Comparison of ENCODE assay signal across 12 cellular contexts in genomic region chr16:9978160-9978725, GRCh38.
DNase-seq lines count a peak whose midpoint lies in the region; ATAC-seq and TF ChIP-seq lines count a peak whose summit lies in the region.
"Had no signal": no experiment of that assay in that cellular context is flagged by ENCODE, and none has a peak within 500 bp of the region (broad histone marks: within the 10 kb centered on the region; RNA-seq: fewer than 3 reads in every experiment).

No MANE protein-coding gene starts in this region.

- H3K36me3 Mint-ChIP-seq in naive thymus-derived CD4-positive, alpha-beta T cell, result no peaks in the 10 kb centered on the region
- H3K36me3 Mint-ChIP-seq: CD4-positive, CD25-positive, alpha-beta regulatory T cell; IgD-negative memory B cell had no signal

- H3K9me3 Mint-ChIP-seq in naive thymus-derived CD4-positive, alpha-beta T cell, result peaks cover 0 to 7% (median 0%) of the 10 kb centered on the region in 11 donors
- H3K9me3 Mint-ChIP-seq: IgD-negative memory B cell had no signal

- no peaks in the 10 kb centered on the region for H3K27me3 Mint-ChIP-seq in naive thymus-derived CD4-positive, alpha-beta T cell

- H3K36me3 ChIP-seq in esophagus muscularis mucosa, result no peaks in the 10 kb centered on the region
- H3K36me3 ChIP-seq in naive thymus-derived CD4-positive, alpha-beta T cell (ENCODE audit: control insufficient read depth in 2 of 3, insufficient read depth in 3 of 3, low read length in 3 of 3), result no peaks in the 10 kb centered on the region
- H3K36me3 ChIP-seq: BLaER1 treated with 17β-estradiol and CSF1 and Interleukin-3, amounts not matched to agents 10 nM and 100 nM; HAP-1 had no signal

- 75% methylated on average over 2 of the region's 2 CpGs for WGBS in esophagus muscularis mucosa

- H3K4me1 ChIP-seq in esophagus muscularis mucosa, result no peaks in the 10 kb centered on the region
- H3K4me1 ChIP-seq in naive thymus-derived CD4-positive, alpha-beta T cell (ENCODE audit: control insufficient read depth in 2 of 2, insufficient read depth in 2 of 2, low read length in 2 of 2), result no peaks in the 10 kb centered on the region
- H3K4me1 ChIP-seq: BLaER1 treated with 17β-estradiol and CSF1 and Interleukin-3, amounts not matched to agents 10 nM and 100 nM; HAP-1 had no signal

- TF ChIP-seq POLR2A in esophagus muscularis mucosa (IDR thresholded peaks at IDR 0.05; ENCODE audit: low read depth) (no peak), erythroblast (IDR thresholded peaks at IDR 0.05; ENCODE audit: low read length) (no peak)

- H3K9me3 ChIP-seq in esophagus muscularis mucosa, result no peaks in the 10 kb centered on the region
- H3K9me3 ChIP-seq in naive thymus-derived CD4-positive, alpha-beta T cell (ENCODE audit: control insufficient read depth in 2 of 3, low read length in 3 of 3), result no peaks in the 10 kb centered on the region
- H3K9me3 ChIP-seq: BLaER1 treated with 17β-estradiol and CSF1 and Interleukin-3, amounts not matched to agents 10 nM and 100 nM; HAP-1 had no signal

- H3K27ac Mint-ChIP-seq in naive thymus-derived CD4-positive, alpha-beta T cell, result no peak overlapping the region
- H3K27ac Mint-ChIP-seq: CD4-positive, CD25-positive, alpha-beta regulatory T cell; IgD-negative memory B cell had no signal

- no peak for ATAC-seq in naive thymus-derived CD4-positive, alpha-beta T cell
- no peak for ATAC-seq in left colon

- H3K27me3 ChIP-seq in esophagus muscularis mucosa, result no peaks in the 10 kb centered on the region
- H3K27me3 ChIP-seq in naive thymus-derived CD4-positive, alpha-beta T cell (ENCODE audit: control insufficient read depth in 2 of 2, insufficient read depth in 2 of 2, low read length in 2 of 2), result no peaks in the 10 kb centered on the region
- H3K27me3 ChIP-seq: BLaER1 treated with 17β-estradiol and CSF1 and Interleukin-3, amounts not matched to agents 10 nM and 100 nM had no signal

- TF ChIP-seq EP300 in esophagus muscularis mucosa (IDR thresholded peaks at IDR 0.05), result no peak

- no peaks in the 10 kb centered on the region for H3K4me1 Mint-ChIP-seq in naive thymus-derived CD4-positive, alpha-beta T cell
- H3K4me1 Mint-ChIP-seq: IgD-negative memory B cell had no signal

- TF ChIP-seq CTCF in GM12865 (IDR thresholded peaks at IDR 0.05; ENCODE audit: insufficient read depth, low read depth, low read length, missing control alignments) (no peak), esophagus muscularis mucosa (IDR thresholded peaks at IDR 0.05) (no peak)

- intact Hi-C loops in esophagus muscularis mucosa (cut with DNase I), result no loop called here
- intact Hi-C loops in naive thymus-derived CD4-positive, alpha-beta T cell (cut with micrococcal nuclease), result no loop called here
- intact Hi-C loops in left colon (cut with DNase I, micrococcal nuclease), result no loop called here

- CTCF ChIA-PET in naive thymus-derived CD4-positive, alpha-beta T cell (lab: Charles Lee), result no interaction called here

- H3K27ac ChIP-seq in angular gyrus (ENCODE audit: low read depth, low read length) (peak overlapping the region; percentile 98), esophagus muscularis mucosa (replicated peaks in 1 of 4) (no peak overlapping the region), temporal lobe (ENCODE audit: low read depth, low read length) (peak overlapping the region; percentile 98)
- H3K27ac ChIP-seq in naive thymus-derived CD4-positive, alpha-beta T cell (ENCODE audit: low read depth, low read length), result no peak overlapping the region
- H3K27ac ChIP-seq: BLaER1 treated with 17β-estradiol and CSF1 and Interleukin-3, amounts not matched to agents 10 nM and 100 nM had no signal

- POLR2A ChIA-PET in naive thymus-derived CD4-positive, alpha-beta T cell (lab: Charles Lee), result no interaction called here

- no peak overlapping the region for H3K4me3 Mint-ChIP-seq in naive thymus-derived CD4-positive, alpha-beta T cell
- H3K4me3 Mint-ChIP-seq: CD4-positive, CD25-positive, alpha-beta regulatory T cell; IgD-negative memory B cell had no signal

- DNase-seq in GM12865 (ENCODE audit: low read depth), result peak; percentile 46
- DNase-seq in esophagus muscularis mucosa (ENCODE audit: extremely low spot score), result peak; percentile 60
- no peak for DNase-seq in erythroblast (lab: John Stamatoyannopoulos, UW)
- DNase-seq in naive thymus-derived CD4-positive, alpha-beta T cell, result no peak
- no peak for DNase-seq in left colon
- DNase-seq: ACHN; CD4-positive, CD25-positive, alpha-beta regulatory T cell had no signal

- H3K4me3 ChIP-seq in GM12865 (ENCODE audit: low read depth, low read length) (no peak overlapping the region), esophagus muscularis mucosa (no peak overlapping the region)
- H3K4me3 ChIP-seq in naive thymus-derived CD4-positive, alpha-beta T cell (ENCODE audit: low read length), result no peak overlapping the region
- H3K4me3 ChIP-seq: BLaER1 treated with 17β-estradiol and CSF1 and Interleukin-3, amounts not matched to agents 10 nM and 100 nM; HAP-1 had no signal

Comparison
In these comparisons a context has a peak if more than half of its experiments do, and no peak if none do; other contexts are left out.
1. DNase-seq: peak in GM12865 (single experiment) and esophagus muscularis mucosa (single experiment); none in erythroblast (0 of 2), naive thymus-derived CD4-positive, alpha-beta T cell (0 of 9) and left colon (0 of 2).
2. H3K27ac ChIP-seq: peak in angular gyrus (single experiment) and temporal lobe (single experiment); none in esophagus muscularis mucosa (0 of 4) and naive thymus-derived CD4-positive, alpha-beta T cell (single experiment).